9 cellular contexts compared by ENCODE assay signal in genomic region chr11:92225206-92225562, GRCh38. TPM values are rescaled to one million over a fixed set of nuclear protein-coding genes. Genes with fewer than 3 reads are reported as not detected.
DNase-seq lines count a peak whose midpoint lies in the region; ATAC-seq, FAIRE-seq and TF ChIP-seq lines count a peak whose summit lies in the region.
"Had no signal": no experiment of that assay in that cellular context is flagged by ENCODE, and none has a peak within 500 bp of the region (broad histone marks: within the 10 kb centered on the region; RNA-seq: fewer than 3 reads in every experiment).

No MANE protein-coding gene starts in this region.

- H2AK5ac ChIP-seq in IMR-90 (ENCODE audit: low read depth, low read length): no peak overlapping the region

- intact Hi-C loops in IMR-90 (cut with micrococcal nuclease): loop anchor here (10.0 kb wide), 1 partner anchor 230 kb away; no protein-coding TSS in a partner anchor
- intact Hi-C loops in stomach (cut with DNase I; ENCODE audit: low total_unique reads): no loop called here

- CTCF ChIA-PET in IMR-90 (lab: Yijun Ruan, JAX): no interaction called here
- CTCF ChIA-PET in RWPE1 (lab: Yijun Ruan, JAX): interaction anchor here (0.6 kb wide), 1 partner anchor 61 kb away, joined by 4 read pairs; no protein-coding TSS in a partner anchor

- no peak overlapping the region for H2AK9ac ChIP-seq in IMR-90 (replicated peaks; ENCODE audit: low read depth, low read length, poor library complexity)

- H3K9me1 ChIP-seq in IMR-90 (ENCODE audit: insufficient read depth, low read length) (no peaks in the 10 kb centered on the region), keratinocyte (ENCODE audit: control insufficient read depth, extremely low read depth, insufficient read depth, low read length) (no peaks in the 10 kb centered on the region)

- H3K27me3 Mint-ChIP-seq in brain: peaks cover 37% of the 10 kb centered on the region

- H2BK20ac ChIP-seq in IMR-90 (ENCODE audit: low read depth, low read length): no peak overlapping the region

- BruUV-seq in IMR-90 (replicated peaks; lab: Mats Ljungman, UMichigan): no TSS peak

- no peak for TF ChIP-seq EP300 in stomach (IDR thresholded peaks at IDR 0.05)

- no peak; the same call in 1 of the 2 replicates for ATAC-seq in IMR-90 (ENCODE audit: low read depth)
- ATAC-seq in GM19035 (IDR thresholded peaks at IDR 0.05; ENCODE audit: unreplicated experiment): no peak
- ATAC-seq in HG02981 (IDR thresholded peaks at IDR 0.05; ENCODE audit: unreplicated experiment): no peak

- dilution Hi-C loops in IMR-90 (cut with HindIII; ENCODE audit: low sequenced_read_pairs, unreplicated experiment): no loop called here
- dilution Hi-C loops in keratinocyte (cut with MboI; ENCODE audit: extremely low pct_ligation_motif_present, low sequenced_read_pairs): no loop called here

- peak overlapping the region; percentile 47 for H3K4me3 ChIP-seq in IMR-90 (ENCODE audit: insufficient read depth, low read depth, low read length)
- peak overlapping the region in 1 of 3 experiments; percentile 42 for H3K4me3 ChIP-seq in keratinocyte (ENCODE audit: control insufficient read depth in 2 of 3, extremely low read depth in 1 of 3, insufficient read depth in 2 of 3, low read depth in 1 of 3, low read length in 3 of 3)
- peak overlapping the region; percentile 51 to 61 (median 53) for H3K4me3 ChIP-seq in stomach

- H3K27me3 ChIP-seq in IMR-90 (ENCODE audit: control insufficient read depth, insufficient read depth, low read length) (peaks cover 56% of the 10 kb centered on the region), keratinocyte (ENCODE audit: control insufficient read depth, extremely low read depth, insufficient read depth, low read length) (peaks cover 62% of the 10 kb centered on the region), stomach (peaks cover 3 to 72% (median 38%) of the 10 kb centered on the region in 3 donors)

- no peak overlapping the region for H3K23ac ChIP-seq in IMR-90 (ENCODE audit: low read depth, low read length)

- H3K4me1 ChIP-seq in IMR-90 (ENCODE audit: control insufficient read depth, insufficient read depth, low read length) (peaks cover 1% of the 10 kb centered on the region; the same call in 1 of the 2 replicates), keratinocyte (ENCODE audit: control insufficient read depth, extremely low read depth, insufficient read depth, low read length) (peaks cover 2% of the 10 kb centered on the region), stomach (peaks cover 24 to 56% (median 42%) of the 10 kb centered on the region in 4 donors)

- no peak overlapping the region for H3K56ac ChIP-seq in IMR-90 (ENCODE audit: extremely low read depth, insufficient read depth, low read length)

- H3K4me3 Mint-ChIP-seq in brain: peak overlapping the region; percentile 93 to 97 (median 93)

- H3K9ac ChIP-seq in IMR-90 (ENCODE audit: low read depth, low read length) (no peak overlapping the region), keratinocyte (ENCODE audit: control insufficient read depth, extremely low read depth, insufficient read depth, low read length) (no peak overlapping the region)

- H3K79me2 ChIP-seq in keratinocyte (ENCODE audit: control insufficient read depth, insufficient read depth, low read length): no peaks in the 10 kb centered on the region

- WGBS in IMR-90 (ENCODE audit: extremely low coverage in 2 of 2, insufficient read length in 1 of 2), 2 experiments: 0% methylated on average over 7 of the region's 26 CpGs; no CpG with 5 or more reads in 1 of the 2 experiments
- WGBS in stomach, 5 donors: 1 to 4% (median 2%) methylated on average over 17 to 26 of the region's 26 CpGs

- no peaks in the 10 kb centered on the region for H3K36me3 Mint-ChIP-seq in brain

- peak overlapping the region; percentile 90 to 97 (median 96) for H3K27ac Mint-ChIP-seq in brain

- in situ Hi-C loops in IMR-90 (cut with MboI; ENCODE audit: low sequenced_read_pairs): no loop called here

- no peak overlapping the region for H2BK15ac ChIP-seq in IMR-90 (ENCODE audit: low read depth, low read length)

- POLR2A ChIA-PET in IMR-90 (lab: Charles Lee; ENCODE audit: unreplicated experiment): no interaction called here
- POLR2A ChIA-PET in RWPE1 (lab: Yijun Ruan, JAX; ENCODE audit: low non-redundant PET): no interaction called here

- H3K14ac ChIP-seq in IMR-90 (replicated peaks; ENCODE audit: low read depth, low read length): no peak overlapping the region

- TF ChIP-seq RAD21 in IMR-90 (IDR thresholded peaks at IDR 0.05; ENCODE audit: low read length): no peak

- H3K27ac ChIP-seq in IMR-90 (ENCODE audit: insufficient read depth, low read length) (no peak overlapping the region), keratinocyte (ENCODE audit: control insufficient read depth, insufficient read depth, low read length) (no peak overlapping the region), stomach (peak overlapping the region in 3 of 5 donors; percentile 20 to 80 (median 61)), RWPE1 (no peak overlapping the region)

- no peak overlapping the region for H2BK120ac ChIP-seq in IMR-90 (ENCODE audit: low read depth, low read length)

- no peaks in the 10 kb centered on the region for H4K20me1 ChIP-seq in IMR-90 (ENCODE audit: insufficient read depth, low read length)
- no peaks in the 10 kb centered on the region for H4K20me1 ChIP-seq in keratinocyte (ENCODE audit: control insufficient read depth, extremely low read depth, insufficient read depth, low read length)

- TF ChIP-seq CTCF in IMR-90 (conservative IDR thresholded peaks at IDR 0.05; ENCODE audit: low read depth, low read length) (no peak), brain (conservative IDR thresholded peaks at IDR 0.05) (no peak), keratinocyte (optimal IDR thresholded peaks at IDR 0.05 in 1 of 3, IDR thresholded peaks at IDR 0.05 in 1 of 3, conservative IDR thresholded peaks at IDR 0.05 in 1 of 3; ENCODE audit: extremely low read depth in 1 of 3, insufficient read depth in 2 of 3, low read length in 3 of 3) (no peak), stomach (IDR thresholded peaks at IDR 0.05) (no peak), RWPE1 (conservative IDR thresholded peaks at IDR 0.05; ENCODE audit: low read depth) (no peak)

- peaks cover 49% of the 10 kb centered on the region for H3K4me1 Mint-ChIP-seq in brain

- no peaks in the 10 kb centered on the region for H3K9me3 ChIP-seq in IMR-90 (ENCODE audit: control insufficient read depth, insufficient read depth, low read length)
- no peaks in the 10 kb centered on the region for H3K9me3 ChIP-seq in keratinocyte (ENCODE audit: control insufficient read depth, low read depth, low read length)
- H3K9me3 ChIP-seq in stomach: peaks cover 0 to 5% (median 0%) of the 10 kb centered on the region in 4 donors

- no peak overlapping the region for H4K5ac ChIP-seq in IMR-90 (ENCODE audit: low read depth, low read length)

- H3K36me3 ChIP-seq in IMR-90 (ENCODE audit: control insufficient read depth, insufficient read depth, low read length) (no peaks in the 10 kb centered on the region), keratinocyte (ENCODE audit: control insufficient read depth in 2 of 2, extremely low read depth in 1 of 2, insufficient read depth in 2 of 2, low read length in 2 of 2) (no peaks in the 10 kb centered on the region), stomach (no peaks in the 10 kb centered on the region)

- no peak for FAIRE-seq in keratinocyte (lab: Jason Lieb, UNC)

- peak overlapping the region; percentile 91 for H3K4me2 ChIP-seq in IMR-90 (ENCODE audit: low read depth, low read length)
- H3K4me2 ChIP-seq in keratinocyte (ENCODE audit: control insufficient read depth, extremely low read depth, insufficient read depth, low read depth, low read length): peak overlapping the region; percentile 51

- no peak overlapping the region for H2BK5ac ChIP-seq in IMR-90 (ENCODE audit: low read depth, low read length, poor library complexity, severe bottlenecking)

- no peaks in the 10 kb centered on the region for H3K79me1 ChIP-seq in IMR-90 (ENCODE audit: low read depth in 1 of 2, low read length in 2 of 2)

- H4K8ac ChIP-seq in IMR-90 (ENCODE audit: low read depth in 2 of 2, low read length in 2 of 2): no peak overlapping the region

- H3K18ac ChIP-seq in IMR-90 (ENCODE audit: low read depth, low read length): no peak overlapping the region

- H4K91ac ChIP-seq in IMR-90 (ENCODE audit: insufficient read depth, low read depth, low read length): no peak overlapping the region

- no peak for DNase-seq in IMR-90
- DNase-seq in keratinocyte (ENCODE audit: low read depth, low spot score): no peak
- no peak for DNase-seq in stomach
- no peak for DNase-seq in dermis blood vessel endothelial cell
- no peak for DNase-seq in RWPE1 (ENCODE audit: low spot score)
- DNase-seq: activated T-cell treated with anti-CD3 and anti-CD28 coated beads, Interleukin-2, amount 50 U/mL, for 1 hour had no signal

- H2AFZ ChIP-seq in IMR-90 (replicated peaks; ENCODE audit: low read length, poor library complexity): peak overlapping the region; percentile 86
- H2AFZ ChIP-seq in keratinocyte (ENCODE audit: control insufficient read depth, low read length): peak overlapping the region; percentile 19

- no peak overlapping the region for H3K4ac ChIP-seq in IMR-90 (ENCODE audit: low read depth, low read length)

- peaks cover 0 to 12% (median 7%) of the 10 kb centered on the region in 5 experiments for H3K9me3 Mint-ChIP-seq in brain

- TF ChIP-seq POLR2A in IMR-90 (IDR thresholded peaks at IDR 0.05; ENCODE audit: low read depth, low read length) (no peak), stomach (IDR thresholded peaks at IDR 0.05) (no peak)

TF ChIP-seq in IMR-90, 13 proteins besides CTCF, POLR2A, EP300 and RAD21 (continues in another document):
- no peak for TF ChIP-seq MAFK (IDR thresholded peaks at IDR 0.05; ENCODE audit: low read depth, low read length)
- TF ChIP-seq MAZ (IDR thresholded peaks at IDR 0.05; ENCODE audit: borderline replicate concordance, low read depth, low read length): no peak

RNA-seq across cellular contexts. Expression of gene FAT3, which starts 0.6 kb away (rescaled TPM):
- total RNA-seq in IMR-90 (2012; rRNA removed) (2.2 and 2.9 TPM in 2 replicates), stomach (10 to 100 TPM in 3 of 5 donors, 1 to 10 TPM in 1, under 1 TPM in 1; under 0.01 to 54.3 (median 42.0) TPM), dermis blood vessel endothelial cell (0.17 and 0.37 TPM in 2 replicates)
- polyA plus RNA-seq in IMR-90 (2012; rRNA removed) (0.16 and 0.53 TPM in 2 replicates), brain (ENCODE audit: insufficient read depth, low read depth, low replicate concordance) (0.85 TPM), keratinocyte (0.23 to 0.69 TPM (median 0.52 TPM) in 3 replicates), stomach (1 to 10 TPM in 1 of 3 donors, under 1 TPM in 2; 0.06 to 1.6 (median 0.15) TPM)
- 0.04 and 0.08 TPM in 2 replicates for polyA plus RNA-seq in IMR-90 (2012; cell fraction: cytosol; rRNA removed)
- 0.30 and 0.65 TPM in 2 replicates for polyA plus RNA-seq in IMR-90 (2012; cell fraction: nucleus; rRNA removed; ENCODE audit: low replicate concordance)
- not detected for polyA plus RNA-seq in keratinocyte (2011; ENCODE audit: low read depth)
- polyA plus RNA-seq in keratinocyte (2011; cell fraction: cytosol; rRNA removed): 0.64 and 0.92 TPM in 2 replicates
- polyA plus RNA-seq in keratinocyte (2011; cell fraction: nucleus; rRNA removed): 0.74 and 1.2 TPM in 2 replicates
- polyA plus RNA-seq in keratinocyte (2012; ENCODE audit: low replicate concordance): 0.76 TPM in 1 of 2 replicates, not detected in the other
- polyA minus RNA-seq in keratinocyte: 0.10 to 4.2 TPM (median 1.9 TPM) in 3 replicates
- not detected for polyA minus RNA-seq in keratinocyte (2011; cell fraction: cytosol; rRNA and poly(A)+ RNA removed)
- 1.4 and 1.9 TPM in 2 replicates for polyA minus RNA-seq in keratinocyte (2011; cell fraction: nucleus; rRNA and poly(A)+ RNA removed)

Comparison
In these comparisons a context has a peak if more than half of its experiments do, and no peak if none do; other contexts are left out.
1. H3K27ac ChIP-seq: peak in stomach (3 of 5); none in IMR-90 (single experiment), keratinocyte (single experiment) and RWPE1 (single experiment).